ENCODE assay signal across 15 cellular contexts in the genomic region with DNA sequence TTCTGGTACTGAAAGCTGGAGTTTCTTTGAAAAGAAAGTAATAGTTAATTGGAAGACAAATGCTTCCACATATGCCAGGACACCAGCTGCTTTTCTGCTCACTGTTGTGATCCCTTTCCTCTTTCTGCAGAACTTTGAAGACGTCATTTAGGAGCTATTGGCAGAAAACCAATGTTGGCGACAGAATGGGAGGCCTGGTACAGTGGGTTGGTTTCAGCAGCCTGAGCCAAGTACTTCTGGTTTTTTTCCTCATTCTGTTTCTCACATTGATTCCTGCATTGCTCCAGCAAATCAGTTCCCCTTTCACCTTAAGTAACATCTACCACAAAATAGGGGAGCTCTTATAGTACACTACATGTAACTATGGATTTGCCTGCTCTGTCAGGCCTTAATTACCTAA.
DNase-seq lines count a peak whose midpoint lies in the region; ATAC-seq and TF ChIP-seq lines count a peak whose summit lies in the region.
"Had no signal": no experiment of that assay in that cellular context is flagged by ENCODE, and none has a peak within 500 bp of the region (broad histone marks: within the 10 kb centered on the region; RNA-seq: fewer than 3 reads in every experiment).

No MANE protein-coding gene starts in this region.

- H3K27me3 ChIP-seq in upper lobe of right lung = no peaks in the 10 kb centered on the region
- H3K27me3 ChIP-seq: ascending aorta had no signal

- H3K27ac ChIP-seq in upper lobe of right lung = no peak overlapping the region
- H3K27ac ChIP-seq: WERI-Rb-1 had no signal

- DNase-seq in Right ventricle myocardium inferior (ENCODE audit: missing footprints) = no peak
- no peak for DNase-seq in cardiac septum (ENCODE audit: low spot score)
- peak; percentile 37 for DNase-seq in fibroblast of the aortic adventitia (ENCODE audit: low read depth)
- peak; percentile 67 for DNase-seq in mucosa of gallbladder (ENCODE audit: low spot score)
- no peak for DNase-seq in upper lobe of right lung
- no peak for DNase-seq in activated naive CD4-positive, alpha-beta T cell treated with anti-CD3 and anti-CD28 coated beads, Interleukin-2, amount 50 U/mL, for 16 hours
- no peak for DNase-seq in NCI-H345 (lab: John Stamatoyannopoulos, UW)
- no peak for DNase-seq in NCI-H1930 (lab: John Stamatoyannopoulos, UW)
- DNase-seq: activated T-cell treated with anti-CD3 and anti-CD28 coated beads for 4 hours, DMS79 treated with DMSO at 0.1 percent for 48 hours, NCI-H1048, NCI-H82, WERI-Rb-1 had no signal

- intact Hi-C loops in Right ventricle myocardium inferior (cut with DNase I) = no loop called here
- intact Hi-C loops in cardiac septum (cut with DNase I) = no loop called here
- intact Hi-C loops in upper lobe of right lung (cut with DNase I) = no loop called here

- no peaks in the 10 kb centered on the region for H3K4me1 ChIP-seq in upper lobe of right lung
- H3K4me1 ChIP-seq: ascending aorta had no signal

- ATAC-seq in Right ventricle myocardium inferior (peak; percentile 66), upper lobe of right lung (peak; percentile 77)
- ATAC-seq: GM23338 had no signal

- H3K4me3 ChIP-seq in fibroblast of the aortic adventitia (ENCODE audit: low read depth, low read length) (no peak overlapping the region), upper lobe of right lung (no peak overlapping the region)
- H3K4me3 ChIP-seq: ascending aorta, GM23338 had no signal

- no peaks in the 10 kb centered on the region for H3K36me3 ChIP-seq in upper lobe of right lung
- H3K36me3 ChIP-seq: ascending aorta had no signal

- H3K9me3 ChIP-seq in upper lobe of right lung = no peaks in the 10 kb centered on the region
- H3K9me3 ChIP-seq: ascending aorta had no signal

- TF ChIP-seq CTCF in fibroblast of the aortic adventitia (IDR thresholded peaks at IDR 0.05; ENCODE audit: insufficient read depth, low read length) (no peak), upper lobe of right lung (IDR thresholded peaks at IDR 0.05) (no peak)

Comparison
In these comparisons a context has a peak if more than half of its experiments do, and no peak if none do; other contexts are left out.
1. DNase-seq: peak in fibroblast of the aortic adventitia (single experiment) and mucosa of gallbladder (single experiment); none in Right ventricle myocardium inferior (single experiment), cardiac septum (single experiment), upper lobe of right lung (single experiment), activated naive CD4-positive, alpha-beta T cell treated with anti-CD3 and anti-CD28 coated beads, Interleukin-2, amount 50 U/mL, for 16 hours (single experiment), NCI-H345 (single experiment) and NCI-H1930 (0 of 2).